18 cellular contexts compared by ENCODE assay signal in genomic region chr10:15483215-15483970, GRCh38.
"Had no signal": no experiment of that assay in that cellular context is flagged by ENCODE, and none has a peak within 500 bp of the region (broad histone marks: within the 10 kb centered on the region; RNA-seq: fewer than 3 reads in every experiment).

No MANE protein-coding gene starts in this region.

- H3K4me2 ChIP-seq: neural progenitor cell had no signal

- H3K9me3 ChIP-seq: ovary, stomach, testis had no signal

- ATAC-seq: left ventricle myocardium superior had no signal

- FAIRE-seq: bronchial epithelial cell, kidney, urothelium cell line had no signal

- H3K4me1 Mint-ChIP-seq: activated naive CD8-positive, alpha-beta T cell treated with anti-CD3 and anti-CD28 coated beads, Interleukin-2, amount 10 ng/mL, durations not matched to agents 7 days and 5 days had no signal

- H3K4me3 Mint-ChIP-seq: activated naive CD8-positive, alpha-beta T cell treated with anti-CD3 and anti-CD28 coated beads, Interleukin-2, amount 10 ng/mL, durations not matched to agents 7 days and 5 days; neural progenitor cell had no signal

- H3K36me3 Mint-ChIP-seq: activated naive CD8-positive, alpha-beta T cell treated with anti-CD3 and anti-CD28 coated beads, Interleukin-2, amount 10 ng/mL, durations not matched to agents 7 days and 5 days; neural progenitor cell had no signal

- H3K27ac ChIP-seq: neural progenitor cell, ovary, stomach, testis had no signal

- H2AFZ ChIP-seq: neural progenitor cell had no signal

- H3K4me1 ChIP-seq: testis had no signal

- H3K9me3 Mint-ChIP-seq: activated naive CD8-positive, alpha-beta T cell treated with anti-CD3 and anti-CD28 coated beads, Interleukin-2, amount 10 ng/mL, durations not matched to agents 7 days and 5 days had no signal

- DNase-seq: activated CD4-positive, alpha-beta T cell treated with anti-CD3 and anti-CD28 coated beads, Interleukin-2, amount 50 U/mL, for 4 hours; activated CD4-positive, CD25-positive, alpha-beta regulatory T cell treated with anti-CD3 and anti-CD28 coated beads, Interleukin-2, amount 50 U/mL, for 72 hours; activated naive CD4-positive, alpha-beta T cell; activated naive CD8-positive, alpha-beta T cell treated with anti-CD3 and anti-CD28 coated beads, Interleukin-2, amount 10 ng/mL, durations not matched to agents 7 days and 5 days; activated T-cell treated with anti-CD3 and anti-CD28 coated beads for 4 hours; anterior cingulate cortex; dermis blood vessel endothelial cell; kidney; left ventricle myocardium superior; mesendoderm; ovary; stimulated activated CD4-positive, alpha-beta T cell treated with anti-CD3 and anti-CD28 coated beads, Interleukin-12 subunit alpha, Interleukin-12 subunit beta, amount 100 ng/mL, for 4 hours; stimulated activated CD4-positive, alpha-beta T cell treated with anti-CD3 and anti-CD28 coated beads, Interleukin-2, amount 100 ng/mL, for 24 hours; stomach; testis had no signal

- H3K4me3 ChIP-seq: neural progenitor cell, ovary, stomach, testis had no signal

- H3K27me3 ChIP-seq: ovary, testis had no signal

- H3K27ac Mint-ChIP-seq: activated naive CD8-positive, alpha-beta T cell treated with anti-CD3 and anti-CD28 coated beads, Interleukin-2, amount 10 ng/mL, durations not matched to agents 7 days and 5 days; neural progenitor cell had no signal

- H3K9ac ChIP-seq: neural progenitor cell had no signal

- H3K36me3 ChIP-seq: neural progenitor cell, ovary, stomach had no signal
